1 cellular context compared by ENCODE assay signal in the genomic region with DNA sequence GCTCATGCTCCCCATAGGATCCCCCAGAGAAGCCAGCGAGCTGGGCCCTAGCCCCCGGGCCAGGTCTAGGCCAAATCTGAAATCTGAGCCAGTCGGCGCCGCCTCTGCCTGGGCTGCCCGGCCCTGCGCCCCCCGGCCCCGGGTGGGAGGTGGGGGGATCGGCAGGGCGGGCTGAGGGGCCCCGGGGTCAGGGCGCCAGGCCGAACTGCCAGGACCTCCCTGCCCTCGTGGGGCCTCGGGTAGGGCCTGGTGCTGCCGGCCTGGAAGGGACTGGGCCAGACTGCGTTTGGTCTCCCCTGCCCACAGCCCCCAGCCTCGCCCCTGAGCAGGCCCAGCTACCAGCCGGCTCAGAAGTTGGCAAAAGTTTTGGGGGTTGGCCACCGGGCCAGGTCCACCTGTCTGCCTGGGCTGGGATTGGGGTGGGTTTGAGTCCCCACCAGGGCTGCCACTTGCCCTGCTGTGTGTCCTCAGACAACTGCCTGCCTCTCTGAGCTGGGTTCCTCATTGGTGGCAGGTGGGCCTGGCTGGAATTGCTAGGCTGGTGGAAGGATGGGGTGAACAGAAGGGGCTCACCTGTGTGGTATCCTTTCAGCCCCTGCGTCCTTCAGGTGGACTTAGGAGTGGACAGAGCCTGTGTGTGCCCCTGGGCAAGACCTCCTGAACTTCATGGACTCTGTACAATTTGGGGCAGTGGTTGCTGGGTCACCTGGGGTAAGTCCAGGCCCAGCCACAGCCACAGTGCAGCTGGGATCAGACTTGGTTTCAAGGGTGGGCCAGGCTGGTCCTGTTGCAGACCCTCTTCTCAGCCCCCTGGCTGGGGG.
TF ChIP-seq lines count a peak whose summit lies in the region.

No MANE protein-coding gene starts in this region.

TF ChIP-seq in GM12878, 131 proteins besides CTCF, POLR2A, EP300 and RAD21:
- TF ChIP-seq REST (IDR thresholded peaks at IDR 0.05; ENCODE audit: low read depth, low read length) (no peak), ETV6 (conservative IDR thresholded peaks at IDR 0.05 in 1 of 2, IDR thresholded peaks at IDR 0.05 in 1 of 2; ENCODE audit: borderline replicate concordance in 1 of 2, low read depth in 1 of 2) (no peak), PAX8 (IDR thresholded peaks at IDR 0.05) (no peak), SREBF2 (IDR thresholded peaks at IDR 0.05; ENCODE audit: low read length) (no peak), FOXK2 (IDR thresholded peaks at IDR 0.05) (no peak), EGR1 (IDR thresholded peaks at IDR 0.05; ENCODE audit: borderline replicate concordance in 1 of 2, low read depth in 2 of 2, low read length in 2 of 2) (no peak), RAD51 (IDR thresholded peaks at IDR 0.05) (no peak), CBX5 (IDR thresholded peaks at IDR 0.05; ENCODE audit: low read depth) (no peak), ATF7 (IDR thresholded peaks at IDR 0.05; ENCODE audit: low read depth) (no peak), RBBP5 (conservative IDR thresholded peaks at IDR 0.05) (no peak), MLLT1 (IDR thresholded peaks at IDR 0.05) (peak; percentile 19; the same call in 1 of the 2 replicates), ZBED1 (IDR thresholded peaks at IDR 0.05; ENCODE audit: borderline replicate concordance) (no peak), NFXL1 (IDR thresholded peaks at IDR 0.05; ENCODE audit: borderline replicate concordance) (0 out of 2 replicates have a peak, but pooled peaks have one; percentile 37)
- TF ChIP-seq, protein P1, sequence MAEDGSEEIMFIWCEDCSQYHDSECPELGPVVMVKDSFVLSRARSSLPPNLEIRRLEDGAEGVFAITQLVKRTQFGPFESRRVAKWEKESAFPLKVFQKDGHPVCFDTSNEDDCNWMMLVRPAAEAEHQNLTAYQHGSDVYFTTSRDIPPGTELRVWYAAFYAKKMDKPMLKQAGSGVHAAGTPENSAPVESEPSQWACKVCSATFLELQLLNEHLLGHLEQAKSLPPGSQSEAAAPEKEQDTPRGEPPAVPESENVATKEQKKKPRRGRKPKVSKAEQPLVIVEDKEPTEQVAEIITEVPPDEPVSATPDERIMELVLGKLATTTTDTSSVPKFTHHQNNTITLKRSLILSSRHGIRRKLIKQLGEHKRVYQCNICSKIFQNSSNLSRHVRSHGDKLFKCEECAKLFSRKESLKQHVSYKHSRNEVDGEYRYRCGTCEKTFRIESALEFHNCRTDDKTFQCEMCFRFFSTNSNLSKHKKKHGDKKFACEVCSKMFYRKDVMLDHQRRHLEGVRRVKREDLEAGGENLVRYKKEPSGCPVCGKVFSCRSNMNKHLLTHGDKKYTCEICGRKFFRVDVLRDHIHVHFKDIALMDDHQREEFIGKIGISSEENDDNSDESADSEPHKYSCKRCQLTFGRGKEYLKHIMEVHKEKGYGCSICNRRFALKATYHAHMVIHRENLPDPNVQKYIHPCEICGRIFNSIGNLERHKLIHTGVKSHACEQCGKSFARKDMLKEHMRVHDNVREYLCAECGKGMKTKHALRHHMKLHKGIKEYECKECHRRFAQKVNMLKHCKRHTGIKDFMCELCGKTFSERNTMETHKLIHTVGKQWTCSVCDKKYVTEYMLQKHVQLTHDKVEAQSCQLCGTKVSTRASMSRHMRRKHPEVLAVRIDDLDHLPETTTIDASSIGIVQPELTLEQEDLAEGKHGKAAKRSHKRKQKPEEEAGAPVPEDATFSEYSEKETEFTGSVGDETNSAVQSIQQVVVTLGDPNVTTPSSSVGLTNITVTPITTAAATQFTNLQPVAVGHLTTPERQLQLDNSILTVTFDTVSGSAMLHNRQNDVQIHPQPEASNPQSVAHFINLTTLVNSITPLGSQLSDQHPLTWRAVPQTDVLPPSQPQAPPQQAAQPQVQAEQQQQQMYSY (CRISPR knock-in tag; IDR thresholded peaks at IDR 0.05), result no peak
